Comparison of ENCODE assay signal across 11 cellular contexts in the genomic region with DNA sequence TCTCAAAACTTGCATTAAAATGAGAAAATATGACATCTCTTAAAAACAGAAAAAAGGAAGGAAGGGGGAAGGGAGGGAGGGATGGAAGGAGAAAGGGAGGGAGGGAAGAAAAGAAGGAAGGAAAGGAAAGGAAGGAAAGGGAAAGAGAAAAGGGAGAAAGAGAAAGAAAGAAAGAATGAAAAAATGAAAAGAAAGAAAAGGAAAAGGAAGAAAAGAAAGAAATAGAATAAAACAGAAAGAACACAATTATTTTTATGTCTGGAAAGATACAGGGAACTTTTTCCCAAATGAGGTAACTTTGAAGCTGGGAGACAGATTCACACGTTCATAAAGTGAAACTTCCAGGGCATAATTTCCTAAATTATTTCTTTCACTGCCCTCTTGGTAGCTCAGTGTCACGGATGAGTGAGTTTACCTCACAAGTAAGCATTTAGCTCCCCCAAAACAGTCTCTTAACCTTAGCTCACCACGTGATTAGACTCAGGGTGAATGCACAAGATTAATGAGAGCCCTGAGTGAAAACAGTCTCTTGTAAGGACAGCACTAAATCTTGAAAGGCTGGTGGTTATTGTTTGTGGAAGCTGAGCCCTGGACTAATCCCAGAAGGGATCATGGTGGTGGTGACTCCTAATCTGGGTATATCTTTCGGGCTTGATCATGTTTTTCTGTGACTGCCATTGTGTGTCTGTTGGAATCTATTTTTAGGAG.
A peak's percentile ranks its signal among the peaks of the same experiment; 100 is the strongest.
DNase-seq lines count a peak whose midpoint lies in the region; ATAC-seq and TF ChIP-seq lines count a peak whose summit lies in the region.
"Had no signal": no experiment of that assay in that cellular context is flagged by ENCODE, and none has a peak within 500 bp of the region (broad histone marks: within the 10 kb centered on the region; RNA-seq: fewer than 3 reads in every experiment).

No MANE protein-coding gene starts in this region.

- H3K27ac Mint-ChIP-seq in HFFc6 (peak overlapping the region; percentile 71), nephron progenitor cell (peak overlapping the region; percentile 95)
- H3K27ac Mint-ChIP-seq: activated CD8-positive, alpha-beta memory T cell treated with anti-CD3 and anti-CD28 coated beads, Interleukin-2, amount 10 ng/mL, durations not matched to agents 7 days and 5 days had no signal

- H3K9me3 Mint-ChIP-seq in HFFc6 (no peaks in the 10 kb centered on the region), nephron progenitor cell (peaks cover 15% of the 10 kb centered on the region)

- H3K4me1 ChIP-seq in heart right ventricle: peaks cover 0 to 18% (median 4%) of the 10 kb centered on the region in 9 donors

- H3K4me3 ChIP-seq in GM12864 (ENCODE audit: low read depth, low read length): no peak overlapping the region
- no peak overlapping the region for H3K4me3 ChIP-seq in heart right ventricle

- peak overlapping the region; percentile 47; the same call in 1 of the 2 replicates for H3K27ac ChIP-seq in VCaP
- H3K27ac ChIP-seq in heart right ventricle: no peak overlapping the region

- no peaks in the 10 kb centered on the region for H3K36me3 ChIP-seq in heart right ventricle

- H3K27me3 ChIP-seq in heart right ventricle: no peaks in the 10 kb centered on the region

- TF ChIP-seq CTCF in GM12864 (IDR thresholded peaks at IDR 0.05; ENCODE audit: low read depth, low read length, missing control alignments) (no peak), HFFc6 (IDR thresholded peaks at IDR 0.05) (no peak), VCaP (conservative IDR thresholded peaks at IDR 0.05) (no peak), nephron progenitor cell (IDR thresholded peaks at IDR 0.05) (no peak), heart right ventricle (IDR thresholded peaks at IDR 0.05) (no peak)

- intact Hi-C loops in heart right ventricle (cut with DNase I): no loop called here

- H3K9me3 ChIP-seq in heart right ventricle: no peaks in the 10 kb centered on the region

- H3K4me3 Mint-ChIP-seq in HFFc6 (no peak overlapping the region; the same call in 1 of the 2 replicates), nephron progenitor cell (peak overlapping the region; percentile 54)
- H3K4me3 Mint-ChIP-seq: activated CD8-positive, alpha-beta memory T cell treated with anti-CD3 and anti-CD28 coated beads, Interleukin-2, amount 10 ng/mL, durations not matched to agents 7 days and 5 days; IgD-negative memory B cell had no signal

- peaks cover 45% of the 10 kb centered on the region for H3K4me1 Mint-ChIP-seq in HFFc6 (ENCODE audit: low read depth)
- H3K4me1 Mint-ChIP-seq in nephron progenitor cell: peaks cover 78% of the 10 kb centered on the region

- WGBS in heart right ventricle, 2 donors: 48 to 49% methylated on average over 4 of the region's 4 CpGs

- H3K27me3 Mint-ChIP-seq in HFFc6 (ENCODE audit: insufficient read depth): no peaks in the 10 kb centered on the region
- no peaks in the 10 kb centered on the region for H3K27me3 Mint-ChIP-seq in nephron progenitor cell (ENCODE audit: low read depth, poor library complexity)
- H3K27me3 Mint-ChIP-seq: activated CD8-positive, alpha-beta memory T cell treated with anti-CD3 and anti-CD28 coated beads, Interleukin-2, amount 10 ng/mL, durations not matched to agents 7 days and 5 days; IgD-negative memory B cell had no signal

- ATAC-seq in GM21423 (IDR thresholded peaks at IDR 0.05; ENCODE audit: unreplicated experiment): no peak
- ATAC-seq in heart right ventricle: no peak
- ATAC-seq: activated CD8-positive, alpha-beta memory T cell treated with anti-CD3 and anti-CD28 coated beads, Interleukin-2, amount 10 ng/mL, durations not matched to agents 7 days and 5 days had no signal

- H3K36me3 Mint-ChIP-seq in HFFc6 (ENCODE audit: low read depth) (no peaks in the 10 kb centered on the region), nephron progenitor cell (ENCODE audit: low read depth) (peaks cover 15% of the 10 kb centered on the region)
- H3K36me3 Mint-ChIP-seq: activated CD8-positive, alpha-beta memory T cell treated with anti-CD3 and anti-CD28 coated beads, Interleukin-2, amount 10 ng/mL, durations not matched to agents 7 days and 5 days had no signal

- DNase-seq in GM12864 (ENCODE audit: low read depth) (peak; percentile 1), HFFc6 (no peak), nephron progenitor cell (peak; percentile 12), heart right ventricle (no peak), RKO (ENCODE audit: low spot score) (no peak)
- DNase-seq in activated CD4-positive, CD25-positive, alpha-beta regulatory T cell treated with anti-CD3 and anti-CD28 coated beads, Interleukin-2, amount 50 U/mL, for 72 hours: no peak
- DNase-seq: activated CD8-positive, alpha-beta memory T cell treated with anti-CD3 and anti-CD28 coated beads, Interleukin-2, amount 10 ng/mL, durations not matched to agents 7 days and 5 days; substantia nigra had no signal

Comparison
In these comparisons a context has a peak if more than half of its experiments do, and no peak if none do; other contexts are left out.
1. DNase-seq: peak in GM12864 (single experiment) and nephron progenitor cell (single experiment); none in HFFc6 (single experiment), activated CD4-positive, CD25-positive, alpha-beta regulatory T cell treated with anti-CD3 and anti-CD28 coated beads, Interleukin-2, amount 50 U/mL, for 72 hours (single experiment), heart right ventricle (0 of 2) and RKO (single experiment).